Comparison of ENCODE assay signal across 7 cellular contexts in the genomic region with DNA sequence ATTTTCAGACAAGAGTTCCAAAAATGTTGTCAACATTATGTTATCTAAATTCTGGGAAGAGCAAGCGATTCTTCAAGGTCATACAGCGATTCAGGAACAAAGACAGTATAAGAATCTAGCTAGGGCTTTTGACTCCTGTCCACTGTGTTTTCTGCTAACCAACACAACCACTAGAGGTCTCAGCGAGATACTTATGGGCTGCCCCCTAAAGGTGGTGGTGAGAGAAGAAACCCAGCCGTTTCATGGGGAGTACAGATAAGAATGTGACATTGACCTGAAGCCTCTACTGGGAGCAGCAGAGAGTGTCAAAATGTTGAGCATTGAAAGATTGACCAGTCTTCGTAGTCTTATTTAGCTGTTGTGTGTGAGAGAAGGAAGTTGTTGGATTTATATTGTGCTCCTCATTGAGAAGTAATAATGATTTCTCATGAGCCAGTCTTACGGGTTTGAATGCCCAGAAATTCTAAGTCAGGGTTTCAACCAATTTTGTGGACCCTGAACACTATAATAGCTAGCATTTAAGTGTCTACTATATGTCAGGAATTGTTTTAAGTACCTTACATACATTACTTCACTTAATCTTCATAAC.
DNase-seq lines count a peak whose midpoint lies in the region; ATAC-seq, FAIRE-seq and TF ChIP-seq lines count a peak whose summit lies in the region.

No MANE protein-coding gene starts in this region.

- DNase-seq in H54 (ENCODE audit: insufficient read length, low spot score) (peak; percentile 30), LHCN-M2 (ENCODE audit: low read depth) (peak; percentile 80), RWPE1 (ENCODE audit: low spot score) (peak; percentile 73), hepatocyte (ENCODE audit: low spot score) (peak; percentile 83)
- DNase-seq in activated naive CD4-positive, alpha-beta T cell treated with anti-CD3 and anti-CD28 coated beads, Interleukin-2, amount 50 U/mL, for 72 hours (ENCODE audit: low spot score in 2 of 2), result peak in 1 of 2 donors; percentile 44
- peak; percentile 24 to 29 for DNase-seq in stimulated activated CD4-positive, alpha-beta T cell treated with anti-CD3 and anti-CD28 coated beads, Interleukin-2, amount 100 ng/mL, for 24 hours

- ATAC-seq in activated naive CD4-positive, alpha-beta T cell treated with anti-CD3 and anti-CD28 coated beads, Interleukin-2, amount 50 U/mL, for 72 hours, result peak; percentile 91 to 100

- FAIRE-seq in H54 (lab: Jason Lieb, UNC), result peak; percentile 50

- H3K79me2 ChIP-seq in hepatocyte, result no peaks in the 10 kb centered on the region

- H2AFZ ChIP-seq in hepatocyte, result no peak overlapping the region

- no peaks in the 10 kb centered on the region for H3K36me3 ChIP-seq in hepatocyte (replicated peaks; ENCODE audit: insufficient read depth, low read depth)

- no peak overlapping the region for H3K27ac Mint-ChIP-seq in activated naive CD4-positive, alpha-beta T cell treated with anti-CD3 and anti-CD28 coated beads, Interleukin-2, amount 50 U/mL, for 72 hours

- peaks cover 0 to 5% of the 10 kb centered on the region in 2 donors for H3K9me3 Mint-ChIP-seq in activated naive CD4-positive, alpha-beta T cell treated with anti-CD3 and anti-CD28 coated beads, Interleukin-2, amount 50 U/mL, for 72 hours

- WGBS in hepatocyte (ENCODE audit: low lambda C conversion rate, missing lambda C conversion rate), result 39% methylated on average over 6 of the region's 6 CpGs

- no peaks in the 10 kb centered on the region for H3K27me3 ChIP-seq in hepatocyte

- peak; percentile 98 for TF ChIP-seq CTCF in GM12872 (IDR thresholded peaks at IDR 0.05; ENCODE audit: insufficient read depth, low read depth, low read length)
- peak; percentile 51 for TF ChIP-seq CTCF in RWPE1 (conservative IDR thresholded peaks at IDR 0.05; ENCODE audit: low read depth)
- TF ChIP-seq CTCF in hepatocyte (IDR thresholded peaks at IDR 0.05; ENCODE audit: poor library complexity), result peak; percentile 69

- no peaks in the 10 kb centered on the region for H4K20me1 ChIP-seq in hepatocyte (ENCODE audit: insufficient read depth, poor library complexity, severe bottlenecking)

- H3K36me3 Mint-ChIP-seq in activated naive CD4-positive, alpha-beta T cell treated with anti-CD3 and anti-CD28 coated beads, Interleukin-2, amount 50 U/mL, for 72 hours, result no peaks in the 10 kb centered on the region

- CTCF ChIA-PET in RWPE1 (lab: Yijun Ruan, JAX), result interaction anchor here (0.6 to 1.2 kb wide), 6 partner anchors 9 to 1601 kb away, joined by 3 to 5 read pairs (median 3); no protein-coding TSS in a partner anchor

- POLR2A ChIA-PET in RWPE1 (lab: Yijun Ruan, JAX; ENCODE audit: low non-redundant PET), result no interaction called here

- H3K27ac ChIP-seq in RWPE1 (no peak overlapping the region), hepatocyte (no peak overlapping the region)

- H3K4me3 ChIP-seq in hepatocyte, result no peak overlapping the region

- no peaks in the 10 kb centered on the region for H3K9me2 ChIP-seq in hepatocyte (replicated peaks; ENCODE audit: insufficient read depth)

- H3K4me2 ChIP-seq in hepatocyte, result no peak overlapping the region

- H3K4me1 ChIP-seq in hepatocyte (ENCODE audit: insufficient read depth), result peaks cover 4% of the 10 kb centered on the region

- no peaks in the 10 kb centered on the region for H3K9me3 ChIP-seq in hepatocyte (ENCODE audit: low read depth)

- TF ChIP-seq POLR2A in H54 (IDR thresholded peaks at IDR 0.05; ENCODE audit: low read depth, low read length), result no peak
